8 cellular contexts compared by ENCODE assay signal in the genomic region with DNA sequence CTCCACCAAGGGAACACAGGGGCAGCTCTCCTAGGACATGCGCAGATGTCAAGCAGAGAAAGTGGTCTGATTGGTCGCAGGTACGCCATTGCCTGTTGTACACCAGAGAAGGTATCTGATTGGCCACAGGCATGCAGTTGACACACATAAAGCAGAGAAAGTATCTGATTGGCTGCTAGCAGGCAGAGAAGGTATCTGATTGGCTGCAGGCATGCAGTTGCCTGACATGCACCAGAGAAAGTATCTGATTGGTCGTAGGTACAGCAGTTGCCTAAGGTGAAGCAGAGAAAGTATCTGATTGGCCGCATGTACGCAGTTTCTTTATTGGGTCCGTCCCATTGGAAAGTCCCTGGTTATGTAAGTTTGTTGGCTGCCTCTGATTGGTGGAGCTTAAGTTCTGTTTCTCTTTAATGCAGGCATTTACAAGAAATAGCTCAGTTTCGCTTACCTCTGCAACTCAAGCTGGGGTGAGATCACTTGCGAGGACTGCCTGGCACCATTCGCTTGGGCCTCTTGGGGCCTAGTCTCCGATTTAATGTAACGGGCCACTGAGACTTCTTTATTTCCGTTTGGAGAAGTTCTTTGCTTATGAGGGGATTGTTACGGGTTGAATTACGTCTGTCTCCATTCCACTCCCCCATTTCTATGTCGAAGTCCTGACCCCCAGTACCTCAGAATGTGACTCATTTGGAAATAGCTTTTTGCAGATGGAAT.
DNase-seq lines count a peak whose midpoint lies in the region; ATAC-seq and TF ChIP-seq lines count a peak whose summit lies in the region.

No MANE protein-coding gene starts in this region.

- DNase-seq in CMK (ENCODE audit: low read depth) (peak; percentile 22), activated gamma-delta T cell (lab: John Stamatoyannopoulos, UW) (no peak), NOMO-1 treated with DMSO at 0.1 percent for 48 hours (lab: John Stamatoyannopoulos, UW; ENCODE audit: unreplicated experiment) (no peak), NCI-H146 treated with DMSO at 0.1 percent for 48 hours (lab: John Stamatoyannopoulos, UW; ENCODE audit: unreplicated experiment) (no peak), epidermal melanocyte (ENCODE audit: insufficient read length, low spot score) (no peak)

- H3K27ac Mint-ChIP-seq in brain = peak overlapping the region in 4 of 5 experiments; percentile 12 to 90 (median 58)

- TF ChIP-seq CTCF in brain (conservative IDR thresholded peaks at IDR 0.05) = no peak

- peak; percentile 91 for ATAC-seq in GM19395 (IDR thresholded peaks at IDR 0.05; ENCODE audit: unreplicated experiment)
- ATAC-seq in HG03442 (IDR thresholded peaks at IDR 0.05; ENCODE audit: unreplicated experiment) = peak; percentile 82

- peaks cover 0 to 6% (median 0%) of the 10 kb centered on the region in 5 experiments for H3K9me3 Mint-ChIP-seq in brain

- no peaks in the 10 kb centered on the region for H3K36me3 Mint-ChIP-seq in brain

- peak overlapping the region in 1 of 5 experiments; percentile 24 for H3K4me3 Mint-ChIP-seq in brain

- H3K4me1 Mint-ChIP-seq in brain = peaks cover 62% of the 10 kb centered on the region

- peaks cover 4% of the 10 kb centered on the region for H3K27me3 Mint-ChIP-seq in brain
